Comparison of ENCODE assay signal across 3 cellular contexts in the genomic region with DNA sequence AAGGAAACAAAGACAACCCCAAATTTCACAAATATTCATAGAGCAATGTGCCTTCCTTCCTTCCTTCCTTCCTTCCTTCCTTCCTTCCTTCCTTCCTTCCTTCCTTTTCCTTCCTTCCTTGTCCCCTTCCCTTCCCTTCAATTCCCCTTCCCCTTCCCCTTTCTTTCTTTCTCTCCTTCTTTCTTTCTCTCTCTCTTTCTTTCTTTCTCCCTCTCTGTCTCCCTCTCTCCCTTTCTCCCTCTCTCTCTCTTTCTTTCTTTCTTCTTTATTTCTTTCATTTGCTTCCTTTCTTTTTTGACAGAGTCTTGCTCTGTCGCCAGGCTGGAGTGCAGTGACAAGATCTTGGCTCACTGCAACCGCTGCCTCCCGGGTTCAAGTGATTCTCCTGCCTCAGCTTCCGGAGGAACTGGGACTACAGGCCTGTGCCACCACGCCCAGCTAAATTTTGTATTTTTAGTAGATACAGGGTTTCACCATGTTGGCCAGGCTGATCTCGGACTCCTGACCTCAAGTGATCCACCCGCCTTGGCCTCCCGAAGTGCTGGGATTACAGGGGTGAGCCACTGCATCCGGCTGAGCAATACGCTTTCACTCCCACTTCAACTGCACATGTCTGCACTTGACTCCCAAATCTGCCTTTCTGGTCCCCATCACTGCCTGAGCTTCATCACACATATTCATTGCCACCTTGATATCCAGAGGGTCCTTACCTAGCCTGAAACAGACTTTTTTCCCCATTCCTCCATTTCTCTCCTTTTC. TPM values are rescaled to one million over a fixed set of nuclear protein-coding genes. Genes with fewer than 3 reads are reported as not detected.
"Had no signal": no experiment of that assay in that cellular context is flagged by ENCODE, and none has a peak within 500 bp of the region (broad histone marks: within the 10 kb centered on the region; RNA-seq: fewer than 3 reads in every experiment).

No MANE protein-coding gene starts in this region.

RNA-seq across cellular contexts. Expression of a gene that starts 10.2 kb away (rescaled TPM):
- total RNA-seq: activated T-cell treated with anti-CD3 and anti-CD28 coated beads, Interleukin-2, amount 50 U/mL, for 72 hours; kidney epithelial cell; lung microvascular endothelial cell had no signal
